1 cellular context compared by ENCODE assay signal in the genomic region with DNA sequence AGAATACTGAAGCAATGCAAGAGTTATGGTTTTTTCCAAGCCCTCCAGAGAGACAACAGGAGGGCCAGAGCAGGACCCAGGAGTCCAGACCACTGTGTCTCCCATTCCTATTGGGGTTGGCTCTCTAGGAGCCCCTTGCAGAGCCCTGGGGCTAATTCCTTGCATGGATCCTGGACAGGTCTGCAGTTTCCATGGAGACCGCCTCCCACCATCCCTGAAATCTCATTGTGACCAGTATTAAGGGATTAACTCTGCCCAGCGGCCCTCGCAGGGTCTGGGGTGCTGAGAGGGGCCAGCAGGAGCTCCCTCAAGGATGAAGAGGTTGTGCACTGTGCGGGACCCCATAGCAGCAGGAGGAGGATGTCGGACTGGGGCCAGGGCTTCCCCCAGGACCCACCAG.
TF ChIP-seq lines count a peak whose summit lies in the region.

No MANE protein-coding gene starts in this region.

TF ChIP-seq in HepG2, 621 proteins besides CTCF, POLR2A, EP300 and RAD21:
- no peak for TF ChIP-seq SOX13 (IDR thresholded peaks at IDR 0.05)
- no peak for TF ChIP-seq SOX13 (CRISPR knock-in tag; conservative IDR thresholded peaks at IDR 0.05 in 1 of 2, IDR thresholded peaks at IDR 0.05 in 1 of 2)
- 0 out of 2 replicates have a peak, but pooled peaks have one; percentile 14 for TF ChIP-seq RXRA (CRISPR knock-in tag; IDR thresholded peaks at IDR 0.05)
- TF ChIP-seq ZC3H13 (CRISPR knock-in tag; IDR thresholded peaks at IDR 0.05), result no peak
- TF ChIP-seq, protein P1, sequence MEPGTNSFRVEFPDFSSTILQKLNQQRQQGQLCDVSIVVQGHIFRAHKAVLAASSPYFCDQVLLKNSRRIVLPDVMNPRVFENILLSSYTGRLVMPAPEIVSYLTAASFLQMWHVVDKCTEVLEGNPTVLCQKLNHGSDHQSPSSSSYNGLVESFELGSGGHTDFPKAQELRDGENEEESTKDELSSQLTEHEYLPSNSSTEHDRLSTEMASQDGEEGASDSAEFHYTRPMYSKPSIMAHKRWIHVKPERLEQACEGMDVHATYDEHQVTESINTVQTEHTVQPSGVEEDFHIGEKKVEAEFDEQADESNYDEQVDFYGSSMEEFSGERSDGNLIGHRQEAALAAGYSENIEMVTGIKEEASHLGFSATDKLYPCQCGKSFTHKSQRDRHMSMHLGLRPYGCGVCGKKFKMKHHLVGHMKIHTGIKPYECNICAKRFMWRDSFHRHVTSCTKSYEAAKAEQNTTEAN (CRISPR knock-in tag; conservative IDR thresholded peaks at IDR 0.05), result no peak
TF ChIP-seq in HepG2: peak in this region for 1.
